Comparison of ENCODE assay signal across 1 cellular context in genomic region chr1:179026813-179027664, GRCh38.
TF ChIP-seq lines count a peak whose summit lies in the region.

No MANE protein-coding gene starts in this region.

TF ChIP-seq in K562, 482 proteins besides CTCF, POLR2A, EP300 and RAD21 (continued from another document):
- TF ChIP-seq ZBTB40 (IDR thresholded peaks at IDR 0.05) (0 out of 2 replicates have a peak, but pooled peaks have one; percentile 35), ZBTB40 (CRISPR knock-in tag; IDR thresholded peaks at IDR 0.05) (no peak), BACH1 (tag; IDR thresholded peaks at IDR 0.05) (0 out of 2 replicates have a peak, but pooled peaks have one; percentile 39), SIX5 (IDR thresholded peaks at IDR 0.05; ENCODE audit: borderline replicate concordance in 1 of 2, insufficient read depth in 1 of 2, low read depth in 1 of 2, low read length in 2 of 2) (no peak), SRF (CRISPR knock-in tag; IDR thresholded peaks at IDR 0.05) (no peak), HMBOX1 (IDR thresholded peaks at IDR 0.05) (peak; percentile 66; the same call in 1 of the 2 replicates), ZEB2 (IDR thresholded peaks at IDR 0.05) (peak; percentile 4), ZNF589 (CRISPR knock-in tag; IDR thresholded peaks at IDR 0.05; ENCODE audit: low read depth) (peak; percentile 10; the same call in 1 of the 2 replicates), CGGBP1 (CRISPR knock-in tag; IDR thresholded peaks at IDR 0.05) (no peak), PYGO2 (tag; IDR thresholded peaks at IDR 0.05) (peak; percentile 55; the same call in 1 of the 2 replicates), PBX2 (CRISPR knock-in tag; IDR thresholded peaks at IDR 0.05; ENCODE audit: low read depth) (no peak), PBX2 (tag; conservative IDR thresholded peaks at IDR 0.05; ENCODE audit: low read depth) (0 out of 2 replicates have a peak, but pooled peaks have one; percentile 30), TOE1 (IDR thresholded peaks at IDR 0.05; ENCODE audit: borderline replicate concordance) (no peak), TOE1 (CRISPR knock-in tag; IDR thresholded peaks at IDR 0.05; ENCODE audit: borderline replicate concordance, low read depth) (0 out of 2 replicates have a peak, but pooled peaks have one; percentile 21)
- TF ChIP-seq, protein P1, sequence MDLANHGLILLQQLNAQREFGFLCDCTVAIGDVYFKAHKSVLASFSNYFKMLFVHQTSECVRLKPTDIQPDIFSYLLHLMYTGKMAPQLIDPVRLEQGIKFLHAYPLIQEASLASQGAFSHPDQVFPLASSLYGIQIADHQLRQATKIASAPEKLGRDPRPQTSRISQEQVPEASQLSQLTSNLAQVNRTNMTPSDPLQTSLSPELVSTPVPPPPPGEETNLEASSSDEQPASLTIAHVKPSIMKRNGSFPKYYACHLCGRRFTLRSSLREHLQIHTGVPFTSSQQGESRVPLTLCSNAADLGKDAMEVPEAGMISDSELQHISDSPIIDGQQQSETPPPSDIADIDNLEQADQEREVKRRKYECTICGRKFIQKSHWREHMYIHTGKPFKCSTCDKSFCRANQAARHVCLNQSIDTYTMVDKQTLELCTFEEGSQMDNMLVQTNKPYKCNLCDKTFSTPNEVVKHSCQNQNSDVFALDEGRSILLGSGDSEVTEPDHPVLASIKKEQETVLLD (IDR thresholded peaks at IDR 0.05) = peak; percentile 58; the same call in 1 of the 2 replicates
- TF ChIP-seq, protein P2, sequence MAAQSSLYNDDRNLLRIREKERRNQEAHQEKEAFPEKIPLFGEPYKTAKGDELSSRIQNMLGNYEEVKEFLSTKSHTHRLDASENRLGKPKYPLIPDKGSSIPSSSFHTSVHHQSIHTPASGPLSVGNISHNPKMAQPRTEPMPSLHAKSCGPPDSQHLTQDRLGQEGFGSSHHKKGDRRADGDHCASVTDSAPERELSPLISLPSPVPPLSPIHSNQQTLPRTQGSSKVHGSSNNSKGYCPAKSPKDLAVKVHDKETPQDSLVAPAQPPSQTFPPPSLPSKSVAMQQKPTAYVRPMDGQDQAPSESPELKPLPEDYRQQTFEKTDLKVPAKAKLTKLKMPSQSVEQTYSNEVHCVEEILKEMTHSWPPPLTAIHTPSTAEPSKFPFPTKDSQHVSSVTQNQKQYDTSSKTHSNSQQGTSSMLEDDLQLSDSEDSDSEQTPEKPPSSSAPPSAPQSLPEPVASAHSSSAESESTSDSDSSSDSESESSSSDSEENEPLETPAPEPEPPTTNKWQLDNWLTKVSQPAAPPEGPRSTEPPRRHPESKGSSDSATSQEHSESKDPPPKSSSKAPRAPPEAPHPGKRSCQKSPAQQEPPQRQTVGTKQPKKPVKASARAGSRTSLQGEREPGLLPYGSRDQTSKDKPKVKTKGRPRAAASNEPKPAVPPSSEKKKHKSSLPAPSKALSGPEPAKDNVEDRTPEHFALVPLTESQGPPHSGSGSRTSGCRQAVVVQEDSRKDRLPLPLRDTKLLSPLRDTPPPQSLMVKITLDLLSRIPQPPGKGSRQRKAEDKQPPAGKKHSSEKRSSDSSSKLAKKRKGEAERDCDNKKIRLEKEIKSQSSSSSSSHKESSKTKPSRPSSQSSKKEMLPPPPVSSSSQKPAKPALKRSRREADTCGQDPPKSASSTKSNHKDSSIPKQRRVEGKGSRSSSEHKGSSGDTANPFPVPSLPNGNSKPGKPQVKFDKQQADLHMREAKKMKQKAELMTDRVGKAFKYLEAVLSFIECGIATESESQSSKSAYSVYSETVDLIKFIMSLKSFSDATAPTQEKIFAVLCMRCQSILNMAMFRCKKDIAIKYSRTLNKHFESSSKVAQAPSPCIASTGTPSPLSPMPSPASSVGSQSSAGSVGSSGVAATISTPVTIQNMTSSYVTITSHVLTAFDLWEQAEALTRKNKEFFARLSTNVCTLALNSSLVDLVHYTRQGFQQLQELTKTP (IDR thresholded peaks at IDR 0.05; ENCODE audit: low read depth in 1 of 2, partially characterized antibody in 2 of 2) = peak in 1 of 2 experiments; percentile 41
